Comparison of ENCODE assay signal across 1 cellular context in the genomic region with DNA sequence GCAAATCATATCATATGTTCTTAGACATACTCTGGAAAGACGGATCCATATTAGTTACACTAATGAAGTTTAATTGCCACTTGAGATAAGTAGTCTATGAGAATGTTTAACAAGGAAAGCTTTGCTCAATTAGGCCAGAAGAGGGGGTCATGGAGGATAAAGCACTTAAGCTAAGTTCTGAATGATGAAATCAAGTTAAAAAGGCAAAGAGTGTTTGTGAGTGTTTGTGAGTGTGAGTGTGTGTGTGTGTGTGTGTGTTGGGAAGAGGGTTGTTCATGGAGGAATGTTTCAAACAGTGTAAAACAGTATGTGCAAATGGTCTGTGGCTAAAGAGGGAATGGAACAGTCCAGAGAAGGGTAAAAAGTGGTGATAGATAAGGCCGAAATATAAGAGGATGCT.
TF ChIP-seq lines count a peak whose summit lies in the region.

No MANE protein-coding gene starts in this region.

TF ChIP-seq in HEK293, 187 proteins besides CTCF, POLR2A, EP300 and RAD21 (continued from another document and continues in another):
- no peak for TF ChIP-seq ZNF18 (tag by site-specific recombination; IDR thresholded peaks at IDR 0.05)
- no peak for TF ChIP-seq ZNF600 (tag by site-specific recombination; IDR thresholded peaks at IDR 0.05)
- TF ChIP-seq ZNF585B (tag by site-specific recombination; IDR thresholded peaks at IDR 0.05) = no peak
- no peak for TF ChIP-seq ZNF302 (tag by site-specific recombination; IDR thresholded peaks at IDR 0.05; ENCODE audit: low read depth)
- peak; percentile 61; the same call in 1 of the 2 replicates for TF ChIP-seq ZSCAN23 (tag by site-specific recombination; IDR thresholded peaks at IDR 0.05)
- TF ChIP-seq ZNF701 (tag by site-specific recombination; IDR thresholded peaks at IDR 0.05) = no peak
- TF ChIP-seq ZNF629 (tag by site-specific recombination; IDR thresholded peaks at IDR 0.05) = peak; percentile 66; the same call in 1 of the 2 replicates
- no peak for TF ChIP-seq ZNF146 (tag by site-specific recombination; IDR thresholded peaks at IDR 0.05)
- no peak for TF ChIP-seq ZBTB1 (tag by site-specific recombination; IDR thresholded peaks at IDR 0.05)
- TF ChIP-seq ZBTB10 (tag by site-specific recombination; IDR thresholded peaks at IDR 0.05) = no peak
- TF ChIP-seq MZF1 (tag by site-specific recombination; IDR thresholded peaks at IDR 0.05; ENCODE audit: borderline replicate concordance) = no peak
- peak; percentile 64 for TF ChIP-seq ZBTB17 (tag by site-specific recombination; IDR thresholded peaks at IDR 0.05)
- no peak for TF ChIP-seq ZFP3 (tag by site-specific recombination; IDR thresholded peaks at IDR 0.05; ENCODE audit: low read depth)
- no peak for TF ChIP-seq SP3 (tag by site-specific recombination; IDR thresholded peaks at IDR 0.05)
- TF ChIP-seq ZNF214 (tag by site-specific recombination; IDR thresholded peaks at IDR 0.05; ENCODE audit: borderline replicate concordance) = no peak
- no peak for TF ChIP-seq ZBTB26 (tag by site-specific recombination; optimal IDR thresholded peaks at IDR 0.05)
- 0 out of 2 replicates have a peak, but pooled peaks have one; percentile 51 for TF ChIP-seq KLF8 (tag by site-specific recombination; IDR thresholded peaks at IDR 0.05)
- no peak for TF ChIP-seq ZNF121 (tag by site-specific recombination; IDR thresholded peaks at IDR 0.05)
- no peak for TF ChIP-seq ZNF423 (tag by site-specific recombination; IDR thresholded peaks at IDR 0.05)
- TF ChIP-seq ZNF324 (tag by site-specific recombination; IDR thresholded peaks at IDR 0.05) = peak; percentile 72; the same call in 1 of the 2 replicates
- no peak for TF ChIP-seq ZNF785 (tag by site-specific recombination; IDR thresholded peaks at IDR 0.05)
- no peak for TF ChIP-seq ZNF514 (tag by site-specific recombination; IDR thresholded peaks at IDR 0.05)
- TF ChIP-seq YY1 (tag by site-specific recombination; IDR thresholded peaks at IDR 0.05) = no peak
- no peak for TF ChIP-seq ELK4 (IDR thresholded peaks at IDR 0.05; ENCODE audit: borderline replicate concordance, low read depth, low read length)
- TF ChIP-seq ZFP37 (tag by site-specific recombination; IDR thresholded peaks at IDR 0.05) = no peak
- no peak for TF ChIP-seq KLF9 (tag by site-specific recombination; IDR thresholded peaks at IDR 0.05; ENCODE audit: low read depth)
- TF ChIP-seq KLF1 (tag by site-specific recombination; IDR thresholded peaks at IDR 0.05) = 0 out of 2 replicates have a peak, but pooled peaks have one; percentile 26
- TF ChIP-seq, protein P1, sequence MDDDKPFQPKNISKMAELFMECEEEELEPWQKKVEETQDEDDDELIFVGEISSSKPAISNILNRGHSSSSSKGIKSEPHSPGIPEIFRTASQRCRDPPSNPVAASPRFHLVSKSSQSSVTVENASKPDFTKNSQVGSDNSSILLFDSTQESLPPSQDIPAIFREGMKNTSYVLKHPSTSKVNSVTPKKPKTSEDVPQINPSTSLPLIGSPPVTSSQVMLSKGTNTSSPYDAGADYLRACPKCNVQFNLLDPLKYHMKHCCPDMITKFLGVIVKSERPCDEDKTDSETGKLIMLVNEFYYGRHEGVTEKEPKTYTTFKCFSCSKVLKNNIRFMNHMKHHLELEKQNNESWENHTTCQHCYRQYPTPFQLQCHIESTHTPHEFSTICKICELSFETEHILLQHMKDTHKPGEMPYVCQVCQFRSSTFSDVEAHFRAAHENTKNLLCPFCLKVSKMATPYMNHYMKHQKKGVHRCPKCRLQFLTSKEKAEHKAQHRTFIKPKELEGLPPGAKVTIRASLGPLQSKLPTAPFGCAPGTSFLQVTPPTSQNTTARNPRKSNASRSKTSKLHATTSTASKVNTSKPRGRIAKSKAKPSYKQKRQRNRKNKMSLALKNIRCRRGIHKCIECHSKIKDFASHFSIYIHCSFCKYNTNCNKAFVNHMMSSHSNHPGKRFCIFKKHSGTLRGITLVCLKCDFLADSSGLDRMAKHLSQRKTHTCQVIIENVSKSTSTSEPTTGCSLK (tag by site-specific recombination; IDR thresholded peaks at IDR 0.05) = no peak
- no peak for TF ChIP-seq ZBTB48 (tag by site-specific recombination; IDR thresholded peaks at IDR 0.05)
- no peak for TF ChIP-seq ZNF658 (tag by site-specific recombination; IDR thresholded peaks at IDR 0.05)
- TF ChIP-seq ZNF501 (tag by site-specific recombination; IDR thresholded peaks at IDR 0.05) = no peak
- no peak for TF ChIP-seq GLI4 (tag by site-specific recombination; IDR thresholded peaks at IDR 0.05)
- TF ChIP-seq ZNF529 (tag by site-specific recombination; IDR thresholded peaks at IDR 0.05; ENCODE audit: insufficient replicate concordance) = no peak
- TF ChIP-seq ZNF426 (tag by site-specific recombination; IDR thresholded peaks at IDR 0.05) = no peak
- no peak for TF ChIP-seq ZNF792 (tag by site-specific recombination; IDR thresholded peaks at IDR 0.05)
- no peak for TF ChIP-seq ZNF140 (tag by site-specific recombination; IDR thresholded peaks at IDR 0.05)
- TF ChIP-seq ZNF391 (tag by site-specific recombination; IDR thresholded peaks at IDR 0.05; ENCODE audit: borderline replicate concordance, low read depth) = 0 out of 2 replicates have a peak, but pooled peaks have one; percentile 41
- no peak for TF ChIP-seq ZNF560 (tag by site-specific recombination; IDR thresholded peaks at IDR 0.05; ENCODE audit: borderline replicate concordance)
- no peak for TF ChIP-seq ZNF645 (tag by site-specific recombination; IDR thresholded peaks at IDR 0.05)
- peak; percentile 56 for TF ChIP-seq SP7 (tag by site-specific recombination; IDR thresholded peaks at IDR 0.05)
- no peak for TF ChIP-seq ZNF112 (tag by site-specific recombination; IDR thresholded peaks at IDR 0.05)
- TF ChIP-seq, protein P2, sequence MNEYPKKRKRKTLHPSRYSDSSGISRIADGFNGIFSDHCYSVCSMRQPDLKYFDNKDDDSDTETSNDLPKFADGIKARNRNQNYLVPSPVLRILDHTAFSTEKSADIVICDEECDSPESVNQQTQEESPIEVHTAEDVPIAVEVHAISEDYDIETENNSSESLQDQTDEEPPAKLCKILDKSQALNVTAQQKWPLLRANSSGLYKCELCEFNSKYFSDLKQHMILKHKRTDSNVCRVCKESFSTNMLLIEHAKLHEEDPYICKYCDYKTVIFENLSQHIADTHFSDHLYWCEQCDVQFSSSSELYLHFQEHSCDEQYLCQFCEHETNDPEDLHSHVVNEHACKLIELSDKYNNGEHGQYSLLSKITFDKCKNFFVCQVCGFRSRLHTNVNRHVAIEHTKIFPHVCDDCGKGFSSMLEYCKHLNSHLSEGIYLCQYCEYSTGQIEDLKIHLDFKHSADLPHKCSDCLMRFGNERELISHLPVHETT (tag by site-specific recombination; IDR thresholded peaks at IDR 0.05) = no peak
- no peak for TF ChIP-seq ZNF157 (tag by site-specific recombination; IDR thresholded peaks at IDR 0.05)
- TF ChIP-seq SCRT1 (tag by site-specific recombination; IDR thresholded peaks at IDR 0.05; ENCODE audit: borderline replicate concordance) = no peak
- TF ChIP-seq PBX3 (CRISPR knock-in tag; IDR thresholded peaks at IDR 0.05) = no peak
- TF ChIP-seq ZNF37A (tag by site-specific recombination; IDR thresholded peaks at IDR 0.05) = no peak
- no peak for TF ChIP-seq ZNF26 (tag by site-specific recombination; IDR thresholded peaks at IDR 0.05)
- no peak for TF ChIP-seq ZNF174 (tag by site-specific recombination; IDR thresholded peaks at IDR 0.05)
- no peak for TF ChIP-seq GLI2 (tag by site-specific recombination; IDR thresholded peaks at IDR 0.05; ENCODE audit: borderline replicate concordance, low read depth)
- TF ChIP-seq ZNF416 (tag by site-specific recombination; IDR thresholded peaks at IDR 0.05) = no peak
- TF ChIP-seq ZSCAN16 (tag by site-specific recombination; IDR thresholded peaks at IDR 0.05) = no peak
- no peak for TF ChIP-seq ZNF549 (tag by site-specific recombination; IDR thresholded peaks at IDR 0.05)
- no peak for TF ChIP-seq ZNF10 (tag by site-specific recombination; IDR thresholded peaks at IDR 0.05)
- TF ChIP-seq, protein P3, sequence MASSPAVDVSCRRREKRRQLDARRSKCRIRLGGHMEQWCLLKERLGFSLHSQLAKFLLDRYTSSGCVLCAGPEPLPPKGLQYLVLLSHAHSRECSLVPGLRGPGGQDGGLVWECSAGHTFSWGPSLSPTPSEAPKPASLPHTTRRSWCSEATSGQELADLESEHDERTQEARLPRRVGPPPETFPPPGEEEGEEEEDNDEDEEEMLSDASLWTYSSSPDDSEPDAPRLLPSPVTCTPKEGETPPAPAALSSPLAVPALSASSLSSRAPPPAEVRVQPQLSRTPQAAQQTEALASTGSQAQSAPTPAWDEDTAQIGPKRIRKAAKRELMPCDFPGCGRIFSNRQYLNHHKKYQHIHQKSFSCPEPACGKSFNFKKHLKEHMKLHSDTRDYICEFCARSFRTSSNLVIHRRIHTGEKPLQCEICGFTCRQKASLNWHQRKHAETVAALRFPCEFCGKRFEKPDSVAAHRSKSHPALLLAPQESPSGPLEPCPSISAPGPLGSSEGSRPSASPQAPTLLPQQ (tag by site-specific recombination; IDR thresholded peaks at IDR 0.05) = no peak
